In genomic region chr3:113685956-113686721, GRCh38 we compare ENCODE assay signal across 2 cellular contexts.
TF ChIP-seq lines count a peak whose summit lies in the region.

No MANE protein-coding gene starts in this region.

TF ChIP-seq in H1, 55 proteins besides CTCF, POLR2A, EP300 and RAD21:
- TF ChIP-seq TCF12 (IDR thresholded peaks at IDR 0.05; ENCODE audit: low read depth, low read length) (no peak), EGR1 (IDR thresholded peaks at IDR 0.05; ENCODE audit: borderline replicate concordance, low read depth, low read length) (no peak), CTBP2 (IDR thresholded peaks at IDR 0.05; ENCODE audit: borderline replicate concordance, insufficient read depth, insufficient read length, low read length) (no peak), RBBP5 (IDR thresholded peaks at IDR 0.05; ENCODE audit: borderline replicate concordance, low read depth, low read length) (peak; percentile 73; the same call in 1 of the 2 replicates), TEAD4 (IDR thresholded peaks at IDR 0.05; ENCODE audit: low read depth, low read length) (peak; percentile 62; the same call in 1 of the 2 replicates), SP1 (IDR thresholded peaks at IDR 0.05; ENCODE audit: low read depth, low read length) (0 out of 2 replicates have a peak, but pooled peaks have one; percentile 72), PHF8 (conservative IDR thresholded peaks at IDR 0.05; ENCODE audit: low read depth, low read length) (no peak), SIN3A (conservative IDR thresholded peaks at IDR 0.05 in 1 of 2, IDR thresholded peaks at IDR 0.05 in 1 of 2; ENCODE audit: low read depth in 1 of 2, low read length in 2 of 2) (no peak), SUZ12 (IDR thresholded peaks at IDR 0.05; ENCODE audit: low read length) (no peak), BCL11A (IDR thresholded peaks at IDR 0.05; ENCODE audit: low read depth in 2 of 2, low read length in 2 of 2) (no peak), POLR2AphosphoS5 (IDR thresholded peaks at IDR 0.05; ENCODE audit: low read depth, low read length) (no peak), NRF1 (IDR thresholded peaks at IDR 0.05; ENCODE audit: low read depth, low read length) (no peak), EZH2 (IDR thresholded peaks at IDR 0.05; ENCODE audit: low read depth, low read length, severe bottlenecking) (no peak), CHD2 (IDR thresholded peaks at IDR 0.05; ENCODE audit: low read length) (peak; percentile 46; the same call in 1 of the 2 replicates), CEBPB (IDR thresholded peaks at IDR 0.05; ENCODE audit: low read depth, low read length) (peak; percentile 99), ASH2L (IDR thresholded peaks at IDR 0.05; ENCODE audit: low read length) (peak; percentile 65), TBP (IDR thresholded peaks at IDR 0.05; ENCODE audit: low read depth, low read length) (no peak), FOSL1 (IDR thresholded peaks at IDR 0.05; ENCODE audit: insufficient read depth, low read depth, low read length) (no peak), TAF7 (optimal IDR thresholded peaks at IDR 0.05; ENCODE audit: borderline replicate concordance, low read depth, low read length) (no peak), ZNF274 (IDR thresholded peaks at IDR 0.05; ENCODE audit: borderline replicate concordance, extremely low read depth, low read length) (no peak), POU5F1 (IDR thresholded peaks at IDR 0.05; ENCODE audit: low read depth, low read length) (no peak), SP4 (IDR thresholded peaks at IDR 0.05; ENCODE audit: low read length) (no peak), CREB1 (IDR thresholded peaks at IDR 0.05) (no peak)
TF ChIP-seq in H1: peak in this region for 6.

TF ChIP-seq in HepG2, 621 proteins besides CTCF, POLR2A, EP300 and RAD21 (continues in another document):
- TF ChIP-seq TCF7L2 (IDR thresholded peaks at IDR 0.05; ENCODE audit: low read depth, low read length) (no peak), SRY (CRISPR knock-in tag; IDR thresholded peaks at IDR 0.05) (no peak), RBM39 (IDR thresholded peaks at IDR 0.05; ENCODE audit: low read depth, low read length, poor library complexity, severe bottlenecking) (no peak), TMF1 (CRISPR knock-in tag; IDR thresholded peaks at IDR 0.05; ENCODE audit: low read depth) (no peak), ZNF546 (CRISPR knock-in tag; conservative IDR thresholded peaks at IDR 0.05) (no peak), ZEB1 (IDR thresholded peaks at IDR 0.05; ENCODE audit: insufficient replicate concordance, low read depth) (no peak), ZNF329 (CRISPR knock-in tag; IDR thresholded peaks at IDR 0.05; ENCODE audit: low read depth) (no peak), KDM3A (CRISPR knock-in tag; IDR thresholded peaks at IDR 0.05; ENCODE audit: low read depth) (no peak), NFYB (CRISPR knock-in tag; IDR thresholded peaks at IDR 0.05) (no peak), AKNA (CRISPR knock-in tag; IDR thresholded peaks at IDR 0.05; ENCODE audit: borderline replicate concordance) (no peak), ZNF660 (CRISPR knock-in tag; IDR thresholded peaks at IDR 0.05; ENCODE audit: borderline replicate concordance, low read depth) (no peak), SKI (IDR thresholded peaks at IDR 0.05; ENCODE audit: partially characterized antibody) (no peak), ZNF567 (CRISPR knock-in tag; IDR thresholded peaks at IDR 0.05; ENCODE audit: borderline replicate concordance) (no peak), GTF2F1 (IDR thresholded peaks at IDR 0.05; ENCODE audit: low read length) (no peak), ZNF160 (CRISPR knock-in tag; IDR thresholded peaks at IDR 0.05) (0 out of 2 replicates have a peak, but pooled peaks have one; percentile 26), ZNF292 (CRISPR knock-in tag; IDR thresholded peaks at IDR 0.05; ENCODE audit: borderline replicate concordance, low read depth) (peak; percentile 97; the same call in 1 of the 2 replicates), ZNF224 (CRISPR knock-in tag; IDR thresholded peaks at IDR 0.05) (no peak), ZNF460 (CRISPR knock-in tag; IDR thresholded peaks at IDR 0.05; ENCODE audit: borderline replicate concordance) (no peak), BATF2 (CRISPR knock-in tag; IDR thresholded peaks at IDR 0.05) (no peak), ZNF260 (CRISPR knock-in tag; IDR thresholded peaks at IDR 0.05; ENCODE audit: borderline replicate concordance, low read depth) (no peak), ATAD3A (CRISPR knock-in tag; IDR thresholded peaks at IDR 0.05) (no peak), ZNF124 (CRISPR knock-in tag; IDR thresholded peaks at IDR 0.05) (0 out of 2 replicates have a peak, but pooled peaks have one; percentile 32), TFAP4 (IDR thresholded peaks at IDR 0.05; ENCODE audit: borderline replicate concordance, low read depth) (peak; percentile 62; the same call in 1 of the 2 replicates), ZNF362 (CRISPR knock-in tag; IDR thresholded peaks at IDR 0.05; ENCODE audit: borderline replicate concordance) (no peak), ZNF414 (CRISPR knock-in tag; IDR thresholded peaks at IDR 0.05) (no peak), PPARG (CRISPR knock-in tag; conservative IDR thresholded peaks at IDR 0.05) (0 out of 2 replicates have a peak, but pooled peaks have one; percentile 49), MYC (CRISPR knock-in tag; IDR thresholded peaks at IDR 0.05; ENCODE audit: borderline replicate concordance) (no peak; the same call in 1 of the 2 replicates), ZNF761 (CRISPR knock-in tag; conservative IDR thresholded peaks at IDR 0.05) (0 out of 2 replicates have a peak, but pooled peaks have one; percentile 47), HOMEZ (CRISPR knock-in tag; IDR thresholded peaks at IDR 0.05; ENCODE audit: low read depth) (peak; percentile 60; the same call in 1 of the 2 replicates), SMARCE1 (IDR thresholded peaks at IDR 0.05; ENCODE audit: borderline replicate concordance) (no peak), E2F2 (CRISPR knock-in tag; IDR thresholded peaks at IDR 0.05; ENCODE audit: borderline replicate concordance) (no peak), ZBTB4 (CRISPR knock-in tag; IDR thresholded peaks at IDR 0.05; ENCODE audit: borderline replicate concordance) (no peak)
